ENCODE assay signal across 1 cellular context in the genomic region with DNA sequence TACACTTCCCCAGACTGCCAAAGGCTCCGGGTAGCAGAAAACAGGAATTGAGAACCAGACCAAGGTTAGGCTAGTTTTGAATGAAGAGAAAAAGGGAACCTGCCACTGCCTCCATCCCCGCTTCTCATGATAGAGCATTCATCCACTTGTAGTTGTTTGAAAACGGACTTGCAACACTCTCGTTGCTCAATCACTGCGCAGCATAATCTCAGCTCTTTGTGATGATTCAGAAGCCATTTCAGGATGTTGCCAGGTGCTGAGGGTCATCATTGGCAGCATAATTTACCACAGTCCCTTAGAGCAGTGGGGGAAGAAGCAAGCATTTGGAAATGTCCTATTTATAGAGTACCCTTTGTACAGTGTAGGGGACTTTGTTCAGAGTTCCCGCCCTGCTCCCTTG.
TF ChIP-seq lines count a peak whose summit lies in the region.

No MANE protein-coding gene starts in this region.

TF ChIP-seq in GM23338, 12 proteins besides CTCF, POLR2A, EP300 and RAD21 (continued from another document):
- TF ChIP-seq, protein P1, sequence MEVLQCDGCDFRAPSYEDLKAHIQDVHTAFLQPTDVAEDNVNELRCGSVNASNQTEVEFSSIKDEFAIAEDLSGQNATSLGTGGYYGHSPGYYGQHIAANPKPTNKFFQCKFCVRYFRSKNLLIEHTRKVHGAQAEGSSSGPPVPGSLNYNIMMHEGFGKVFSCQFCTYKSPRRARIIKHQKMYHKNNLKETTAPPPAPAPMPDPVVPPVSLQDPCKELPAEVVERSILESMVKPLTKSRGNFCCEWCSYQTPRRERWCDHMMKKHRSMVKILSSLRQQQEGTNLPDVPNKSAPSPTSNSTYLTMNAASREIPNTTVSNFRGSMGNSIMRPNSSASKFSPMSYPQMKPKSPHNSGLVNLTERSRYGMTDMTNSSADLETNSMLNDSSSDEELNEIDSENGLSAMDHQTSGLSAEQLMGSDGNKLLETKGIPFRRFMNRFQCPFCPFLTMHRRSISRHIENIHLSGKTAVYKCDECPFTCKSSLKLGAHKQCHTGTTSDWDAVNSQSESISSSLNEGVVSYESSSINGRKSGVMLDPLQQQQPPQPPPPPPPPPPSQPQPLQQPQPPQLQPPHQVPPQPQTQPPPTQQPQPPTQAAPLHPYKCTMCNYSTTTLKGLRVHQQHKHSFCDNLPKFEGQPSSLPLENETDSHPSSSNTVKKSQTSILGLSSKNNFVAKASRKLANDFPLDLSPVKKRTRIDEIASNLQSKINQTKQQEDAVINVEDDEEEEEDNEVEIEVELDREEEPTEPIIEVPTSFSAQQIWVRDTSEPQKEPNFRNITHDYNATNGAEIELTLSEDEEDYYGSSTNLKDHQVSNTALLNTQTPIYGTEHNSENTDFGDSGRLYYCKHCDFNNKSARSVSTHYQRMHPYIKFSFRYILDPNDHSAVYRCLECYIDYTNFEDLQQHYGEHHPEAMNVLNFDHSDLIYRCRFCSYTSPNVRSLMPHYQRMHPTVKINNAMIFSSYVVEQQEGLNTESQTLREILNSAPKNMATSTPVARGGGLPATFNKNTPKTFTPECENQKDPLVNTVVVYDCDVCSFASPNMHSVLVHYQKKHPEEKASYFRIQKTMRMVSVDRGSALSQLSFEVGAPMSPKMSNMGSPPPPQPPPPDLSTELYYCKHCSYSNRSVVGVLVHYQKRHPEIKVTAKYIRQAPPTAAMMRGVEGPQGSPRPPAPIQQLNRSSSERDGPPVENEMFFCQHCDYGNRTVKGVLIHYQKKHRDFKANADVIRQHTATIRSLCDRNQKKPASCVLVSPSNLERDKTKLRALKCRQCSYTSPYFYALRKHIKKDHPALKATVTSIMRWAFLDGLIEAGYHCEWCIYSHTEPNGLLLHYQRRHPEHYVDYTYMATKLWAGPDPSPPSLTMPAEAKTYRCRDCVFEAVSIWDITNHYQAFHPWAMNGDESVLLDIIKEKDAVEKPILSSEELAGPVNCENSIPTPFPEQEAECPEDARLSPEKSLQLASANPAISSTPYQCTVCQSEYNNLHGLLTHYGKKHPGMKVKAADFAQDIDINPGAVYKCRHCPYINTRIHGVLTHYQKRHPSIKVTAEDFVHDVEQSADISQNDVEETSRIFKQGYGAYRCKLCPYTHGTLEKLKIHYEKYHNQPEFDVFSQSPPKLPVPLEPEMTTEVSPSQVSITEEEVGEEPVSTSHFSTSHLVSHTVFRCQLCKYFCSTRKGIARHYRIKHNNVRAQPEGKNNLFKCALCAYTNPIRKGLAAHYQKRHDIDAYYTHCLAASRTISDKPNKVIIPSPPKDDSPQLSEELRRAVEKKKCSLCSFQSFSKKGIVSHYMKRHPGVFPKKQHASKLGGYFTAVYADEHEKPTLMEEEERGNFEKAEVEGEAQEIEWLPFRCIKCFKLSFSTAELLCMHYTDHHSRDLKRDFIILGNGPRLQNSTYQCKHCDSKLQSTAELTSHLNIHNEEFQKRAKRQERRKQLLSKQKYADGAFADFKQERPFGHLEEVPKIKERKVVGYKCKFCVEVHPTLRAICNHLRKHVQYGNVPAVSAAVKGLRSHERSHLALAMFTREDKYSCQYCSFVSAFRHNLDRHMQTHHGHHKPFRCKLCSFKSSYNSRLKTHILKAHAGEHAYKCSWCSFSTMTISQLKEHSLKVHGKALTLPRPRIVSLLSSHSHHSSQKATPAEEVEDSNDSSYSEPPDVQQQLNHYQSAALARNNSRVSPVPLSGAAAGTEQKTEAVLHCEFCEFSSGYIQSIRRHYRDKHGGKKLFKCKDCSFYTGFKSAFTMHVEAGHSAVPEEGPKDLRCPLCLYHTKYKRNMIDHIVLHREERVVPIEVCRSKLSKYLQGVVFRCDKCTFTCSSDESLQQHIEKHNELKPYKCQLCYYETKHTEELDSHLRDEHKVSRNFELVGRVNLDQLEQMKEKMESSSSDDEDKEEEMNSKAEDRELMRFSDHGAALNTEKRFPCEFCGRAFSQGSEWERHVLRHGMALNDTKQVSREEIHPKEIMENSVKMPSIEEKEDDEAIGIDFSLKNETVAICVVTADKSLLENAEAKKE (CRISPR knock-in tag; IDR thresholded peaks at IDR 0.05): no peak
TF ChIP-seq in GM23338: peak in this region for 0.
